1 cellular context compared by ENCODE assay signal in genomic region chr1:3668585-3669300, GRCh38.
A peak's percentile ranks its signal among the peaks of the same experiment; 100 is the strongest.
TF ChIP-seq lines count a peak whose summit lies in the region.

No MANE protein-coding gene starts in this region.

TF ChIP-seq in IMR-90, 13 proteins besides CTCF, POLR2A, EP300 and RAD21 (continued from another document):
- TF ChIP-seq NFE2L2 (IDR thresholded peaks at IDR 0.05; ENCODE audit: low read depth, low read length) (no peak), MXI1 (IDR thresholded peaks at IDR 0.05; ENCODE audit: borderline replicate concordance, low read depth, low read length) (peak; percentile 30; the same call in 1 of the 2 replicates)
